1 cellular context compared by ENCODE assay signal in genomic region chr6:82182756-82183155, GRCh38.
A peak's percentile ranks its signal among the peaks of the same experiment; 100 is the strongest.
TF ChIP-seq lines count a peak whose summit lies in the region.

No MANE protein-coding gene starts in this region.

TF ChIP-seq in HEK293, 187 proteins besides CTCF, POLR2A, EP300 and RAD21 (continued from another document):
- TF ChIP-seq, protein P1, sequence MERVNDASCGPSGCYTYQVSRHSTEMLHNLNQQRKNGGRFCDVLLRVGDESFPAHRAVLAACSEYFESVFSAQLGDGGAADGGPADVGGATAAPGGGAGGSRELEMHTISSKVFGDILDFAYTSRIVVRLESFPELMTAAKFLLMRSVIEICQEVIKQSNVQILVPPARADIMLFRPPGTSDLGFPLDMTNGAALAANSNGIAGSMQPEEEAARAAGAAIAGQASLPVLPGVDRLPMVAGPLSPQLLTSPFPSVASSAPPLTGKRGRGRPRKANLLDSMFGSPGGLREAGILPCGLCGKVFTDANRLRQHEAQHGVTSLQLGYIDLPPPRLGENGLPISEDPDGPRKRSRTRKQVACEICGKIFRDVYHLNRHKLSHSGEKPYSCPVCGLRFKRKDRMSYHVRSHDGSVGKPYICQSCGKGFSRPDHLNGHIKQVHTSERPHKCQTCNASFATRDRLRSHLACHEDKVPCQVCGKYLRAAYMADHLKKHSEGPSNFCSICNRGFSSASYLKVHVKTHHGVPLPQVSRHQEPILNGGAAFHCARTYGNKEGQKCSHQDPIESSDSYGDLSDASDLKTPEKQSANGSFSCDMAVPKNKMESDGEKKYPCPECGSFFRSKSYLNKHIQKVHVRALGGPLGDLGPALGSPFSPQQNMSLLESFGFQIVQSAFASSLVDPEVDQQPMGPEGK (tag by site-specific recombination; IDR thresholded peaks at IDR 0.05) = no peak
- TF ChIP-seq ZBTB17 (tag by site-specific recombination; IDR thresholded peaks at IDR 0.05) = peak; percentile 78
